11 cellular contexts compared by ENCODE assay signal in the genomic region with DNA sequence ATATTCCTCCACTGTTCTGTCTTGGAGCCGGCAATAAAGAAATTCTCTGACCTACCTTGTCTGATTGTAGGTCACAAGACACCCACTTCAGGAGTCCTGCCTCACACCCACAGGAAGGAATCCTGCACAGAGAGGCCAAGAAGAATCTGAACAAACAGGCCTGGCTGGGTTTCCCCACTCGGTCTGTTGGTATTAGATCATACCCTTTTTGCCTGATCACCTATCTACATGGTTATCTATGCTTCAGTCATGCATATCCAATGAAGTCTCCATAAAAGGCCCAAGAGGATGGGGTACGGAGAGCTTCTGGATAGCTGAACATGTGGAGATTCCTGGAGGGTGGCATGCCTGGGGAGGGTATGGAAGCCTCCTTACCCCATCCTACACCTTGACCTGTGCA. TPM values are rescaled to one million over a fixed set of nuclear protein-coding genes. Genes with fewer than 3 reads are reported as not detected.
DNase-seq lines count a peak whose midpoint lies in the region; ATAC-seq and TF ChIP-seq lines count a peak whose summit lies in the region.
"Had no signal": no experiment of that assay in that cellular context is flagged by ENCODE, and none has a peak within 500 bp of the region (broad histone marks: within the 10 kb centered on the region; RNA-seq: fewer than 3 reads in every experiment).

No MANE protein-coding gene starts in this region.

- H3K4me3 Mint-ChIP-seq in CD8-positive, alpha-beta memory T cell = peak overlapping the region; percentile 2 to 64 (median 41)

- H3K4me1 ChIP-seq in CD8-positive, alpha-beta memory T cell (ENCODE audit: insufficient read depth, low read length) = peaks cover 66% of the 10 kb centered on the region
- peaks cover 16% of the 10 kb centered on the region; the same call in 1 of the 2 replicates for H3K4me1 ChIP-seq in HEK293 (ENCODE audit: control insufficient read depth, insufficient read depth, low read length)
- peaks cover 86% of the 10 kb centered on the region for H3K4me1 ChIP-seq in lower lobe of right lung

- intact Hi-C loops in lower lobe of right lung (cut with DNase I) = no loop called here

- CTCF ChIA-PET in CD8-positive, alpha-beta memory T cell (lab: Charles Lee) = interaction anchor here (0.6 kb wide), 1 partner anchor 159 kb away, joined by 3 read pairs; no protein-coding TSS in a partner anchor
- CTCF ChIA-PET in HEK293 (lab: Yijun Ruan, JAX) = no interaction called here

- peaks cover 82 to 94% (median 93%) of the 10 kb centered on the region in 3 donors for H3K4me1 Mint-ChIP-seq in CD8-positive, alpha-beta memory T cell

- H3K9me3 Mint-ChIP-seq in CD8-positive, alpha-beta memory T cell = no peaks in the 10 kb centered on the region
- peaks cover 0 to 4% of the 10 kb centered on the region in 2 donors for H3K9me3 Mint-ChIP-seq in activated naive CD4-positive, alpha-beta T cell treated with anti-CD3 and anti-CD28 coated beads, Interleukin-2, amount 50 U/mL, for 72 hours

- no peaks in the 10 kb centered on the region for H3K9me3 ChIP-seq in CD8-positive, alpha-beta memory T cell (ENCODE audit: low read length)
- H3K9me3 ChIP-seq in HEK293 (ENCODE audit: control insufficient read depth, insufficient read depth, low read depth, low read length) (no peaks in the 10 kb centered on the region), lower lobe of right lung (no peaks in the 10 kb centered on the region)

- no peak overlapping the region for H3K4me3 ChIP-seq in CD8-positive, alpha-beta memory T cell (ENCODE audit: low read length)
- H3K4me3 ChIP-seq in HEK293 (ENCODE audit: low read depth, low read length) (no peak overlapping the region), lower lobe of right lung (no peak overlapping the region)

- H3K27ac ChIP-seq in CD8-positive, alpha-beta memory T cell (ENCODE audit: low read depth, low read length) = peak overlapping the region; percentile 13
- H3K27ac ChIP-seq in HEK293 (ENCODE audit: extremely low read depth, low read depth, low read length) (no peak overlapping the region), lower lobe of right lung (no peak overlapping the region)

- TF ChIP-seq CTCF in HEK293 (tag by site-specific recombination; IDR thresholded peaks at IDR 0.05) (no peak), lower lobe of right lung (IDR thresholded peaks at IDR 0.05) (no peak)

- no peaks in the 10 kb centered on the region for H3K27me3 ChIP-seq in CD8-positive, alpha-beta memory T cell (ENCODE audit: insufficient read depth, low read length, poor library complexity, severe bottlenecking)
- H3K27me3 ChIP-seq in lower lobe of right lung (ENCODE audit: low read depth) = no peaks in the 10 kb centered on the region

- H3K36me3 Mint-ChIP-seq in CD8-positive, alpha-beta memory T cell = peaks cover 3 to 40% (median 13%) of the 10 kb centered on the region in 3 donors
- H3K36me3 Mint-ChIP-seq in activated naive CD4-positive, alpha-beta T cell treated with anti-CD3 and anti-CD28 coated beads, Interleukin-2, amount 50 U/mL, for 72 hours = peaks cover 0 to 33% of the 10 kb centered on the region in 2 donors

- H3K27ac Mint-ChIP-seq in CD8-positive, alpha-beta memory T cell = peak overlapping the region; percentile 8 to 87 (median 78)
- peak overlapping the region; percentile 89 to 99 for H3K27ac Mint-ChIP-seq in activated naive CD4-positive, alpha-beta T cell treated with anti-CD3 and anti-CD28 coated beads, Interleukin-2, amount 50 U/mL, for 72 hours

- no peaks in the 10 kb centered on the region for H3K36me3 ChIP-seq in CD8-positive, alpha-beta memory T cell (ENCODE audit: insufficient read depth, low read length)
- H3K36me3 ChIP-seq in HEK293 (ENCODE audit: control insufficient read depth in 2 of 2, insufficient read depth in 1 of 2, low read length in 2 of 2) = no peaks in the 10 kb centered on the region; a peak in 1 of 3 replicates
- H3K36me3 ChIP-seq in lower lobe of right lung = no peaks in the 10 kb centered on the region

- no peak for DNase-seq in CD8-positive, alpha-beta memory T cell
- no peak for DNase-seq in activated naive CD4-positive, alpha-beta T cell treated with anti-CD3 and anti-CD28 coated beads, Interleukin-2, amount 50 U/mL, for 72 hours (ENCODE audit: low spot score in 2 of 2)
- DNase-seq in lower lobe of right lung = no peak
- DNase-seq in NCI-H2227 (lab: John Stamatoyannopoulos, UW; ENCODE audit: unreplicated experiment) = no peak
- DNase-seq in GM03348 (ENCODE audit: low spot score) = no peak
- DNase-seq: foreskin melanocyte, NCI-H187, SW 1271 had no signal

- POLR2A ChIA-PET in CD8-positive, alpha-beta memory T cell (lab: Charles Lee) = interaction anchor here (0.8 kb wide), 1 partner anchor 11 kb away, joined by 4 read pairs; no protein-coding TSS in a partner anchor
- POLR2A ChIA-PET in HEK293 (lab: Yijun Ruan, JAX) = interaction anchor here (1.2 kb wide), 1 partner anchor 12 kb away, joined by 3 read pairs; the partner anchor contains the start of gene OGDH

- no peaks in the 10 kb centered on the region for H3K27me3 Mint-ChIP-seq in CD8-positive, alpha-beta memory T cell

- ATAC-seq in activated naive CD4-positive, alpha-beta T cell treated with anti-CD3 and anti-CD28 coated beads, Interleukin-2, amount 50 U/mL, for 72 hours = no peak
- ATAC-seq in lower lobe of right lung (peak; percentile 45 to 46), GM19328 (IDR thresholded peaks at IDR 0.05; ENCODE audit: unreplicated experiment) (no peak), HG03097 (IDR thresholded peaks at IDR 0.05; ENCODE audit: low FRiP score, unreplicated experiment) (no peak)

TF ChIP-seq in HEK293, 187 proteins besides CTCF, POLR2A, EP300 and RAD21 (continues in another document):
- TF ChIP-seq ZBTB7A (tag by site-specific recombination; IDR thresholded peaks at IDR 0.05; ENCODE audit: low read depth) = no peak
- no peak for TF ChIP-seq AEBP2 (tag by site-specific recombination; IDR thresholded peaks at IDR 0.05; ENCODE audit: borderline replicate concordance)
- no peak for TF ChIP-seq TCF7L2 (IDR thresholded peaks at IDR 0.05; ENCODE audit: borderline replicate concordance, low read depth, low read length)
- no peak for TF ChIP-seq ZNF548 (tag by site-specific recombination; IDR thresholded peaks at IDR 0.05)
- peak; percentile 44 for TF ChIP-seq OSR2 (tag by site-specific recombination; IDR thresholded peaks at IDR 0.05)
- no peak for TF ChIP-seq HOXC10 (CRISPR knock-in tag; IDR thresholded peaks at IDR 0.05)
- TF ChIP-seq ZNF114 (tag by site-specific recombination; IDR thresholded peaks at IDR 0.05) = no peak
- TF ChIP-seq BCL11B (tag by site-specific recombination; IDR thresholded peaks at IDR 0.05; ENCODE audit: low read depth) = no peak
- TF ChIP-seq ZBTB17 (tag by site-specific recombination; IDR thresholded peaks at IDR 0.05) = peak; percentile 94
- peak; percentile 46 for TF ChIP-seq ZFHX2 (tag by site-specific recombination; conservative IDR thresholded peaks at IDR 0.05)
- TF ChIP-seq SETDB1 (IDR thresholded peaks at IDR 0.05; ENCODE audit: insufficient read length, low read length) = no peak
- TF ChIP-seq, protein P1, sequence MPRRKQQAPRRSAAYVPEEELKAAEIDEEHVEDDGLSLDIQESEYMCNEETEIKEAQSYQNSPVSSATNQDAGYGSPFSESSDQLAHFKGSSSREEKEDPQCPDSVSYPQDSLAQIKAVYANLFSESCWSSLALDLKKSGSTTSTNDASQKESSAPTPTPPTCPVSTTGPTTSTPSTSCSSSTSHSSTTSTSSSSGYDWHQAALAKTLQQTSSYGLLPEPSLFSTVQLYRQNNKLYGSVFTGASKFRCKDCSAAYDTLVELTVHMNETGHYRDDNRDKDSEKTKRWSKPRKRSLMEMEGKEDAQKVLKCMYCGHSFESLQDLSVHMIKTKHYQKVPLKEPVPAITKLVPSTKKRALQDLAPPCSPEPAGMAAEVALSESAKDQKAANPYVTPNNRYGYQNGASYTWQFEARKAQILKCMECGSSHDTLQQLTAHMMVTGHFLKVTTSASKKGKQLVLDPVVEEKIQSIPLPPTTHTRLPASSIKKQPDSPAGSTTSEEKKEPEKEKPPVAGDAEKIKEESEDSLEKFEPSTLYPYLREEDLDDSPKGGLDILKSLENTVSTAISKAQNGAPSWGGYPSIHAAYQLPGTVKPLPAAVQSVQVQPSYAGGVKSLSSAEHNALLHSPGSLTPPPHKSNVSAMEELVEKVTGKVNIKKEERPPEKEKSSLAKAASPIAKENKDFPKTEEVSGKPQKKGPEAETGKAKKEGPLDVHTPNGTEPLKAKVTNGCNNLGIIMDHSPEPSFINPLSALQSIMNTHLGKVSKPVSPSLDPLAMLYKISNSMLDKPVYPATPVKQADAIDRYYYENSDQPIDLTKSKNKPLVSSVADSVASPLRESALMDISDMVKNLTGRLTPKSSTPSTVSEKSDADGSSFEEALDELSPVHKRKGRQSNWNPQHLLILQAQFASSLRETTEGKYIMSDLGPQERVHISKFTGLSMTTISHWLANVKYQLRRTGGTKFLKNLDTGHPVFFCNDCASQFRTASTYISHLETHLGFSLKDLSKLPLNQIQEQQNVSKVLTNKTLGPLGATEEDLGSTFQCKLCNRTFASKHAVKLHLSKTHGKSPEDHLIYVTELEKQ (tag by site-specific recombination; IDR thresholded peaks at IDR 0.05; ENCODE audit: borderline replicate concordance) = no peak

RNA-seq across cellular contexts. Expression of gene OGDH, which starts 12.3 kb away (rescaled TPM):
- total RNA-seq in CD8-positive, alpha-beta memory T cell = 10 to 100 TPM; 92.8 to 93.8 TPM
- 58.3 TPM for polyA plus RNA-seq in CD8-positive, alpha-beta memory T cell
- total RNA-seq in activated naive CD4-positive, alpha-beta T cell treated with anti-CD3 and anti-CD28 coated beads, Interleukin-2, amount 50 U/mL, for 72 hours = 100 to 1,000 TPM in 1 of 2 donors, 10 to 100 TPM in 1; 53.2 to 106 TPM
- total RNA-seq in lower lobe of right lung = 132 TPM

RNA-seq across cellular contexts. Expression of gene TMED4, which starts 36.7 kb away (rescaled TPM):
- 10 to 100 TPM; 78.8 to 80.5 TPM for total RNA-seq in CD8-positive, alpha-beta memory T cell
- polyA plus RNA-seq in CD8-positive, alpha-beta memory T cell = 84.3 TPM
- total RNA-seq in activated naive CD4-positive, alpha-beta T cell treated with anti-CD3 and anti-CD28 coated beads, Interleukin-2, amount 50 U/mL, for 72 hours = 100 to 1,000 TPM in 1 of 2 donors, 10 to 100 TPM in 1; 67.1 to 114 TPM
- total RNA-seq in lower lobe of right lung = 71.9 TPM

RNA-seq across cellular contexts. Expression of gene DDX56, which starts 45.0 kb away (rescaled TPM):
- 100 to 1,000 TPM; 148 to 158 TPM for total RNA-seq in CD8-positive, alpha-beta memory T cell
- 36.0 TPM for polyA plus RNA-seq in CD8-positive, alpha-beta memory T cell
- 10 to 100 TPM; 83.4 to 92.7 TPM for total RNA-seq in activated naive CD4-positive, alpha-beta T cell treated with anti-CD3 and anti-CD28 coated beads, Interleukin-2, amount 50 U/mL, for 72 hours
- total RNA-seq in lower lobe of right lung = 45.8 TPM

Comparison
In these comparisons a context has a peak if more than half of its experiments do, and no peak if none do; other contexts are left out.
1. ATAC-seq: peak in lower lobe of right lung (2 of 2); none in activated naive CD4-positive, alpha-beta T cell treated with anti-CD3 and anti-CD28 coated beads, Interleukin-2, amount 50 U/mL, for 72 hours (0 of 2), GM19328 (single experiment) and HG03097 (single experiment).